Comparison of ENCODE assay signal across 23 cellular contexts in the genomic region with DNA sequence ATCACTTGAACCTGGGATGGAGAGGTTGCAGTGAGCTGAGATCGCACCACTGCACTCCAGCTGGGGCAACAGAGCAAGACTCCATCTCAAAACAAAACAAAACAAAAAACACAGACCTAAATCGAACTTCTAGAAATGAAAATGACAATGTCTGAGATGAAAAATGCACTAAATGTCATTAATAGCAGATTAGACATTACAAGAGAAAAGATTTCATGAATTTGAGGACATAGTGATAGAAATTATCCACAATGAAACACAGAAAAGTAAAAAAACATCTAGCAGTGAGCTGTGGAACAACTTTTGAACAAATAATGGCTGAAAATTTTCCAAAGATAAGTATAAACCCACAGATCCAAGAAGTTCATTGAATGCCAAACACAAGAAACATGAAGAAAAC. TPM values are rescaled to one million over a fixed set of nuclear protein-coding genes. Genes with fewer than 3 reads are reported as not detected.
DNase-seq lines count a peak whose midpoint lies in the region; ATAC-seq and TF ChIP-seq lines count a peak whose summit lies in the region.
"Had no signal": no experiment of that assay in that cellular context is flagged by ENCODE, and none has a peak within 500 bp of the region (broad histone marks: within the 10 kb centered on the region; RNA-seq: fewer than 3 reads in every experiment).

No MANE protein-coding gene starts in this region.

- H3K36me3 ChIP-seq in lower lobe of right lung: no peaks in the 10 kb centered on the region
- H3K36me3 ChIP-seq: BE2C, BLaER1 had no signal

- no peak for TF ChIP-seq CTCF in lower lobe of right lung (IDR thresholded peaks at IDR 0.05)

- no peaks in the 10 kb centered on the region for H3K9me3 ChIP-seq in T-helper 17 cell (ENCODE audit: control insufficient read depth, low read length, poor library complexity, severe bottlenecking)
- H3K9me3 ChIP-seq in lower lobe of right lung: no peaks in the 10 kb centered on the region

- no peaks in the 10 kb centered on the region for H3K27me3 Mint-ChIP-seq in T-helper 17 cell
- H3K27me3 Mint-ChIP-seq in activated T-helper 17 cell treated with anti-CD3 and anti-CD28 coated beads, Interleukin-2, amount 50 U/mL, for 72 hours: no peaks in the 10 kb centered on the region
- no peaks in the 10 kb centered on the region for H3K27me3 Mint-ChIP-seq in effector memory CD8-positive, alpha-beta T cell
- H3K27me3 Mint-ChIP-seq: CD4-positive, alpha-beta memory T cell; CD4-positive, CD25-positive, alpha-beta regulatory T cell; CD8-positive, alpha-beta memory T cell had no signal

- peaks cover 2% of the 10 kb centered on the region for H3K4me1 Mint-ChIP-seq in T-helper 17 cell
- peaks cover 10% of the 10 kb centered on the region for H3K4me1 Mint-ChIP-seq in activated T-helper 17 cell treated with anti-CD3 and anti-CD28 coated beads, Interleukin-2, amount 50 U/mL, for 72 hours
- H3K4me1 Mint-ChIP-seq in effector memory CD8-positive, alpha-beta T cell (ENCODE audit: low read depth in 2 of 2): peaks cover 0 to 13% of the 10 kb centered on the region in 2 donors
- H3K4me1 Mint-ChIP-seq: CD14-positive monocyte had no signal

- no peak overlapping the region for H3K27ac ChIP-seq in lower lobe of right lung
- H3K27ac ChIP-seq: BLaER1 had no signal

- H3K4me3 Mint-ChIP-seq in T-helper 17 cell: no peak overlapping the region
- H3K4me3 Mint-ChIP-seq in activated T-helper 17 cell treated with anti-CD3 and anti-CD28 coated beads, Interleukin-2, amount 50 U/mL, for 72 hours: no peak overlapping the region
- H3K4me3 Mint-ChIP-seq in effector memory CD8-positive, alpha-beta T cell: no peak overlapping the region
- H3K4me3 Mint-ChIP-seq: CD14-positive monocyte; CD4-positive, alpha-beta memory T cell; CD4-positive, CD25-positive, alpha-beta regulatory T cell; CD8-positive, alpha-beta memory T cell had no signal

- H3K36me3 Mint-ChIP-seq in T-helper 17 cell (ENCODE audit: low read depth): peaks cover 2% of the 10 kb centered on the region
- H3K36me3 Mint-ChIP-seq in activated T-helper 17 cell treated with anti-CD3 and anti-CD28 coated beads, Interleukin-2, amount 50 U/mL, for 72 hours (ENCODE audit: low read depth): peaks cover 70% of the 10 kb centered on the region
- peaks cover 11% of the 10 kb centered on the region for H3K36me3 Mint-ChIP-seq in effector memory CD8-positive, alpha-beta T cell (ENCODE audit: insufficient read depth)
- H3K36me3 Mint-ChIP-seq: CD14-positive monocyte had no signal

- no peaks in the 10 kb centered on the region for H3K27me3 ChIP-seq in lower lobe of right lung (ENCODE audit: low read depth)
- H3K27me3 ChIP-seq: BE2C, BLaER1 had no signal

- peak overlapping the region; percentile 46 for H3K27ac Mint-ChIP-seq in T-helper 17 cell
- H3K27ac Mint-ChIP-seq in activated T-helper 17 cell treated with anti-CD3 and anti-CD28 coated beads, Interleukin-2, amount 50 U/mL, for 72 hours: peak overlapping the region; percentile 30
- H3K27ac Mint-ChIP-seq in effector memory CD8-positive, alpha-beta T cell: peak overlapping the region; percentile 13 to 20
- H3K27ac Mint-ChIP-seq: CD14-positive monocyte had no signal

- intact Hi-C loops in Right ventricle myocardium superior (cut with DNase I): no loop called here
- intact Hi-C loops in lower lobe of right lung (cut with DNase I): no loop called here

- no peak for DNase-seq in T-helper 17 cell
- DNase-seq in effector memory CD8-positive, alpha-beta T cell: no peak
- DNase-seq in Right ventricle myocardium superior: no peak
- no peak for DNase-seq in lower lobe of right lung
- DNase-seq: 8988T; ACHN; BE2C; C1 segment of cervical spinal cord; CD4-positive, alpha-beta memory T cell; CD4-positive, CD25-positive, alpha-beta regulatory T cell; CD8-positive, alpha-beta memory T cell; COR-L47; DMS 273 treated with DMSO at 0.1 percent for 48 hours; DMS153; DMS53; DMS79; DND-41; EL; GDM1 had no signal

- H3K4me1 ChIP-seq in lower lobe of right lung: no peaks in the 10 kb centered on the region
- H3K4me1 ChIP-seq: BE2C, BLaER1 had no signal

- ATAC-seq in T-helper 17 cell (no peak), Right ventricle myocardium superior (ENCODE audit: poor library complexity) (no peak), lower lobe of right lung (no peak)
- no peak for ATAC-seq in activated T-helper 17 cell treated with anti-CD3 and anti-CD28 coated beads, Interleukin-2, amount 50 U/mL, for 72 hours (replicated peaks)
- no peak for ATAC-seq in effector memory CD8-positive, alpha-beta T cell (replicated peaks)
- ATAC-seq: GM12878 had no signal

- H3K9me3 Mint-ChIP-seq in activated T-helper 17 cell treated with anti-CD3 and anti-CD28 coated beads, Interleukin-2, amount 50 U/mL, for 72 hours: no peaks in the 10 kb centered on the region
- H3K9me3 Mint-ChIP-seq in effector memory CD8-positive, alpha-beta T cell: no peaks in the 10 kb centered on the region

- no peak overlapping the region for H3K4me3 ChIP-seq in lower lobe of right lung
- H3K4me3 ChIP-seq: BLaER1, GM12878 had no signal

RNA-seq across cellular contexts. Expression of a gene that starts 35.2 kb away (rescaled TPM):
- total RNA-seq in T-helper 17 cell (100 to 1,000 TPM; 135 to 146 TPM), Right ventricle myocardium superior (0.35 TPM), lower lobe of right lung (9.0 TPM)
- 10 to 100 TPM; 36.9 to 91.6 TPM for total RNA-seq in activated T-helper 17 cell treated with anti-CD3 and anti-CD28 coated beads, Interleukin-2, amount 50 U/mL, for 72 hours
